In genomic region chr9:128124451-128124850, GRCh38 we compare ENCODE assay signal across 1 cellular context.
TF ChIP-seq lines count a peak whose summit lies in the region.

No MANE protein-coding gene starts in this region.

TF ChIP-seq in HepG2, 621 proteins besides CTCF, POLR2A, EP300 and RAD21:
- TF ChIP-seq BRD4 (CRISPR knock-in tag; IDR thresholded peaks at IDR 0.05): no peak
- TF ChIP-seq ZBTB37 (CRISPR knock-in tag; IDR thresholded peaks at IDR 0.05): no peak
- no peak for TF ChIP-seq ZBED4 (CRISPR knock-in tag; IDR thresholded peaks at IDR 0.05; ENCODE audit: borderline replicate concordance)
- no peak for TF ChIP-seq ZSCAN22 (CRISPR knock-in tag; IDR thresholded peaks at IDR 0.05)
- no peak for TF ChIP-seq RFX1 (IDR thresholded peaks at IDR 0.05)
- TF ChIP-seq KAT2B (IDR thresholded peaks at IDR 0.05; ENCODE audit: borderline replicate concordance, low read depth, low read length): no peak
- TF ChIP-seq FOXJ3 (CRISPR knock-in tag; IDR thresholded peaks at IDR 0.05; ENCODE audit: borderline replicate concordance): no peak
- no peak for TF ChIP-seq SIN3A (IDR thresholded peaks at IDR 0.05; ENCODE audit: borderline replicate concordance, low read depth, low read length)
TF ChIP-seq in HepG2: peak in this region for 0.
